2 cellular contexts compared by ENCODE assay signal in the genomic region with DNA sequence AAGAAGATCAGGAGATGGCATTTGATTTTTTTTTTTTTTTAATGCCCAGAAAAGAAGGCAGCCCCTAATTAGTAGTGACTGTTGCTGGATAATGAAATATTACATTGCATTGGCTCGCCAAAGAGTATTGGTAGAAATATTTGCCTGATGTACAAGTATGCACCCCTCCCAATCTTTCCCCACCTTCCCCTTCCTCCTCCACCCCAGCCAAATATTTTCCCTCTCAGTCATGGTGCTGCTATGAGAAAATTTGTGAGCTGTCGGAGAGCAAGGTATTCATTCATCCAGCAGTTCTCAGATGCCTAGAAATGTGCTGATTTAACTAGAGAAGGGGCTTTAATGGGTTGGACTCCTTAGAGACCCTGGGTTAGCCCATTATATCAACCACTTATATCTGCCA.
TF ChIP-seq lines count a peak whose summit lies in the region.

No MANE protein-coding gene starts in this region.

TF ChIP-seq in HCT116, 20 proteins besides CTCF, POLR2A, EP300 and RAD21:
- TF ChIP-seq SRF (IDR thresholded peaks at IDR 0.05; ENCODE audit: low read depth): no peak
- TF ChIP-seq CBX3 (IDR thresholded peaks at IDR 0.05; ENCODE audit: low read depth): no peak
- no peak for TF ChIP-seq JUND (IDR thresholded peaks at IDR 0.05)
- TF ChIP-seq ZFX (IDR thresholded peaks at IDR 0.05): no peak
- TF ChIP-seq EZH2 (IDR thresholded peaks at IDR 0.05): no peak
- TF ChIP-seq MAX (IDR thresholded peaks at IDR 0.05): no peak
- no peak; the same call in 1 of the 2 replicates for TF ChIP-seq FOSL1 (IDR thresholded peaks at IDR 0.05; ENCODE audit: low read depth)
- no peak for TF ChIP-seq TCF7L2 (IDR thresholded peaks at IDR 0.05; ENCODE audit: borderline replicate concordance, extremely low read depth, insufficient read depth, insufficient read length)
- TF ChIP-seq ZBTB33 (IDR thresholded peaks at IDR 0.05; ENCODE audit: extremely low read depth, insufficient replicate concordance, low read length): no peak
TF ChIP-seq in HCT116: peak in this region for 0.

TF ChIP-seq in WTC11, 78 proteins besides CTCF, POLR2A, EP300 and RAD21:
- TF ChIP-seq RELA (CRISPR knock-in tag; IDR thresholded peaks at IDR 0.05; ENCODE audit: borderline replicate concordance): no peak
- TF ChIP-seq NR1H2 (CRISPR knock-in tag; IDR thresholded peaks at IDR 0.05): no peak
- TF ChIP-seq TP53 (CRISPR knock-in tag; IDR thresholded peaks at IDR 0.05): no peak
- TF ChIP-seq MAX (CRISPR knock-in tag; IDR thresholded peaks at IDR 0.05): no peak
- no peak for TF ChIP-seq ATF1 (CRISPR knock-in tag; IDR thresholded peaks at IDR 0.05)
- TF ChIP-seq ZNF423 (CRISPR knock-in tag; IDR thresholded peaks at IDR 0.05): no peak
- TF ChIP-seq STAT6 (CRISPR knock-in tag; conservative IDR thresholded peaks at IDR 0.05; ENCODE audit: low read depth): no peak
- TF ChIP-seq ATF2 (CRISPR knock-in tag; IDR thresholded peaks at IDR 0.05; ENCODE audit: borderline replicate concordance, low read depth): no peak
- no peak for TF ChIP-seq OVOL2 (CRISPR knock-in tag; IDR thresholded peaks at IDR 0.05; ENCODE audit: borderline replicate concordance)
- no peak for TF ChIP-seq SMAD3 (CRISPR knock-in tag; IDR thresholded peaks at IDR 0.05; ENCODE audit: borderline replicate concordance)
- TF ChIP-seq PREB (CRISPR knock-in tag; IDR thresholded peaks at IDR 0.05; ENCODE audit: borderline replicate concordance): no peak
- no peak for TF ChIP-seq GRHL2 (CRISPR knock-in tag; IDR thresholded peaks at IDR 0.05; ENCODE audit: insufficient replicate concordance, severe bottlenecking)
- no peak for TF ChIP-seq SOX15 (CRISPR knock-in tag; IDR thresholded peaks at IDR 0.05)
- no peak for TF ChIP-seq NR3C1 (CRISPR knock-in tag; conservative IDR thresholded peaks at IDR 0.05; ENCODE audit: low read depth)
- no peak for TF ChIP-seq FOXP1 (CRISPR knock-in tag; IDR thresholded peaks at IDR 0.05; ENCODE audit: borderline replicate concordance)
- TF ChIP-seq NFATC4 (CRISPR knock-in tag; IDR thresholded peaks at IDR 0.05): no peak
- TF ChIP-seq NFE2L1 (CRISPR knock-in tag; IDR thresholded peaks at IDR 0.05): no peak
- TF ChIP-seq PRDM15 (CRISPR knock-in tag; IDR thresholded peaks at IDR 0.05): no peak
- TF ChIP-seq AR (CRISPR knock-in tag; IDR thresholded peaks at IDR 0.05): no peak
